ENCODE assay signal across 25 cellular contexts in the genomic region with DNA sequence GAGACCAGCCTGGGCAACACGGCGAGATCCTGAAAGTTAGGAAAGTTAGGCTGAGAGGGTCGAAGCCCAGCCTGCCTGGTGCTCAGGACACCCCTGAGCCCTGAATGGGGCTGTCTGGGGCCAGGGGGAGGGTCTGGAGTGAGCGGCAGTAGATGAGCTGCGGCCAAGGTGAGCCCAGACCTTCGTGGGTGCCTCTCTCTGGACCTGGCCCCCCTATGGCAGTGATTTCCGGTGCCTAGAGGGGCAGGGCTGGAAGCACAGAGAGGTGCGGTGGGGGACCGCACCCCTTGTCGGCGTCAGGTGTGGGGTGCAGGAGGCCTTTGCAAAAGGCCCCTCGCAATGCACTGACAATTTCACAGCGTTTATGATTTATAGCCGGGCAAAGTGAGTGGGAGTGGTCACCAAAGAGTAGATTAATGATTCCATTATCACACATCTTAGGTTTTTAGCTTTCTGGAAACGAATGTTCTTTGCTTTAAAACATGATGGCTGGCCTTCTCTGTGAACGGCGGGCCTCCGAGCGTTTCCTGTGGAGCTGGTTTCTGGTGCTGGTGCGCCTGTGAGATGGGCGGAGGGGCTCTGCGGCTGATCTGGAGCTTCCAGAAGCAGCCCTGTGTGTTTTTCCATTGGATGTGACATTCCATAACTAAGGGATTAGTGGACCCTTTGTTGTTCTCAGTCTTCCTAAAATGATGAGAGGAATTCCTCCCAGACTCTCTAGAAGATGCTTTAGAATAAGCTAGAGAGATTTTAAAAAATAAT.
A peak's percentile ranks its signal among the peaks of the same experiment; 100 is the strongest.
DNase-seq lines count a peak whose midpoint lies in the region; ATAC-seq and TF ChIP-seq lines count a peak whose summit lies in the region.
"Had no signal": no experiment of that assay in that cellular context is flagged by ENCODE, and none has a peak within 500 bp of the region (broad histone marks: within the 10 kb centered on the region; RNA-seq: fewer than 3 reads in every experiment).

No MANE protein-coding gene starts in this region.

- H3K36me3 Mint-ChIP-seq in T-helper 1 cell treated with Interleukin-12 subunit alpha and Interleukin-12 subunit beta and Interleukin-4 antibody, amounts not matched to agents 30 μg/mL and 1 μg/mL, for 36 hours (ENCODE audit: low read depth) = no peaks in the 10 kb centered on the region
- H3K36me3 Mint-ChIP-seq in neural crest cell (ENCODE audit: low read depth) = no peaks in the 10 kb centered on the region
- H3K36me3 Mint-ChIP-seq: CD8-positive, alpha-beta T cell had no signal

- H3K27ac ChIP-seq in esophagus muscularis mucosa (replicated peaks in 1 of 4) = no peak overlapping the region
- H3K27ac ChIP-seq in tibial artery = peak overlapping the region; percentile 10 to 87
- H3K27ac ChIP-seq: 22Rv1, C4-2B had no signal

- peaks cover 58% of the 10 kb centered on the region for H3K27me3 Mint-ChIP-seq in T-helper 1 cell treated with Interleukin-12 subunit alpha and Interleukin-12 subunit beta and Interleukin-4 antibody, amounts not matched to agents 30 μg/mL and 1 μg/mL, for 36 hours (ENCODE audit: low read depth)
- H3K27me3 Mint-ChIP-seq in neural crest cell (ENCODE audit: low read depth) = no peaks in the 10 kb centered on the region

- H3K9me3 ChIP-seq in esophagus muscularis mucosa = no peaks in the 10 kb centered on the region
- no peaks in the 10 kb centered on the region for H3K9me3 ChIP-seq in tibial artery
- H3K9me3 ChIP-seq: Caco-2 had no signal

- no peak for DNase-seq in T-helper 1 cell
- peak; percentile 57 for DNase-seq in esophagus muscularis mucosa (ENCODE audit: extremely low spot score)
- no peak for DNase-seq in neural crest cell (ENCODE audit: low read depth, low spot score)
- no peak for DNase-seq in tibial artery
- DNase-seq in activated naive CD4-positive, alpha-beta T cell (lab: John Stamatoyannopoulos, UW) = no peak
- DNase-seq in Right ventricle myocardium inferior (ENCODE audit: missing footprints) = no peak
- DNase-seq: Caco-2; CD8-positive, alpha-beta T cell; DMS79; GF-D8; H9; KBM-7; MV-4-11; NCI-H1105 treated with DMSO at 0.1 percent for 48 hours; NCI-H146; NCI-H1930; NCI-H2107; NCI-H446; NCI-H524 treated with DMSO at 0.1 percent for 48 hours; NCI-H774 had no signal

- H3K36me3 ChIP-seq in esophagus muscularis mucosa (no peaks in the 10 kb centered on the region), tibial artery (no peaks in the 10 kb centered on the region)

- no peak overlapping the region for H3K4me3 Mint-ChIP-seq in T-helper 1 cell treated with Interleukin-12 subunit alpha and Interleukin-12 subunit beta and Interleukin-4 antibody, amounts not matched to agents 30 μg/mL and 1 μg/mL, for 36 hours
- H3K4me3 Mint-ChIP-seq in neural crest cell = no peak overlapping the region
- H3K4me3 Mint-ChIP-seq: B cell; CD8-positive, alpha-beta T cell; H9 had no signal

- ATAC-seq in HG02798 (IDR thresholded peaks at IDR 0.05; ENCODE audit: poor library complexity, unreplicated experiment) (no peak), Right ventricle myocardium inferior (no peak)
- ATAC-seq: CD8-positive, alpha-beta T cell had no signal

- intact Hi-C loops in esophagus muscularis mucosa (cut with DNase I) = no loop called here
- intact Hi-C loops in tibial artery (cut with DNase I; ENCODE audit: low total_unique reads) = loop anchor here (10.0 kb wide), 1 partner anchor 145 kb away; no protein-coding TSS in a partner anchor
- intact Hi-C loops in Right ventricle myocardium inferior (cut with DNase I) = loop anchor here (5.0 kb wide), 1 partner anchor 43 kb away; no protein-coding TSS in a partner anchor

- H3K4me1 Mint-ChIP-seq in T-helper 1 cell treated with Interleukin-12 subunit alpha and Interleukin-12 subunit beta and Interleukin-4 antibody, amounts not matched to agents 30 μg/mL and 1 μg/mL, for 36 hours (ENCODE audit: low read depth) = peaks cover 38% of the 10 kb centered on the region
- peaks cover 5% of the 10 kb centered on the region for H3K4me1 Mint-ChIP-seq in neural crest cell

- H3K27ac Mint-ChIP-seq in T-helper 1 cell treated with Interleukin-12 subunit alpha and Interleukin-12 subunit beta and Interleukin-4 antibody, amounts not matched to agents 30 μg/mL and 1 μg/mL, for 36 hours = peak overlapping the region; percentile 11
- H3K27ac Mint-ChIP-seq in neural crest cell (ENCODE audit: unreplicated experiment) = peak overlapping the region; percentile 6
- H3K27ac Mint-ChIP-seq: B cell; CD8-positive, alpha-beta T cell; H9 had no signal

- no peaks in the 10 kb centered on the region for H3K9me3 Mint-ChIP-seq in T-helper 1 cell treated with Interleukin-12 subunit alpha and Interleukin-12 subunit beta and Interleukin-4 antibody, amounts not matched to agents 30 μg/mL and 1 μg/mL, for 36 hours
- H3K9me3 Mint-ChIP-seq in neural crest cell = no peaks in the 10 kb centered on the region
- H3K9me3 Mint-ChIP-seq: CD8-positive, alpha-beta T cell; H9 had no signal

- WGBS in esophagus muscularis mucosa = 92% methylated on average over 22 of the region's 22 CpGs

- TF ChIP-seq EP300 in esophagus muscularis mucosa (IDR thresholded peaks at IDR 0.05) = no peak

- peaks cover 26 to 39% (median 35%) of the 10 kb centered on the region in 4 donors for H3K4me1 ChIP-seq in esophagus muscularis mucosa
- peaks cover 0 to 72% (median 52%) of the 10 kb centered on the region in 4 donors for H3K4me1 ChIP-seq in tibial artery
- H3K4me1 ChIP-seq: Caco-2 had no signal

- H3K4me3 ChIP-seq in esophagus muscularis mucosa (no peak overlapping the region), tibial artery (no peak overlapping the region)

- TF ChIP-seq POLR2A in esophagus muscularis mucosa (IDR thresholded peaks at IDR 0.05; ENCODE audit: low read depth) = no peak

- TF ChIP-seq CTCF in esophagus muscularis mucosa (IDR thresholded peaks at IDR 0.05) (no peak), neural crest cell (conservative IDR thresholded peaks at IDR 0.05) (no peak), tibial artery (IDR thresholded peaks at IDR 0.05) (no peak)

- no peaks in the 10 kb centered on the region for H3K27me3 ChIP-seq in esophagus muscularis mucosa
- no peaks in the 10 kb centered on the region for H3K27me3 ChIP-seq in tibial artery

Comparison
In these comparisons a context has a peak if more than half of its experiments do, and no peak if none do; other contexts are left out.
1. H3K27ac ChIP-seq: peak in tibial artery (2 of 2); none in esophagus muscularis mucosa (0 of 4).